9 cellular contexts compared by ENCODE assay signal in genomic region chr10:42753507-42754154, GRCh38. TPM values are rescaled to one million over a fixed set of nuclear protein-coding genes. Genes with fewer than 3 reads are reported as not detected.
DNase-seq lines count a peak whose midpoint lies in the region; ATAC-seq and TF ChIP-seq lines count a peak whose summit lies in the region.
"Had no signal": no experiment of that assay in that cellular context is flagged by ENCODE, and none has a peak within 500 bp of the region (broad histone marks: within the 10 kb centered on the region; RNA-seq: fewer than 3 reads in every experiment).

No MANE protein-coding gene starts in this region.

- H3K27me3 ChIP-seq in ascending aorta = no peaks in the 10 kb centered on the region

- peak overlapping the region; percentile 61 to 81 for H3K4me3 ChIP-seq in ascending aorta

- no peaks in the 10 kb centered on the region for H3K36me3 Mint-ChIP-seq in immature natural killer cell

- peaks cover 8 to 41% (median 12%) of the 10 kb centered on the region in 3 donors for H3K27me3 Mint-ChIP-seq in immature natural killer cell (ENCODE audit: low read depth in 3 of 3)
- H3K27me3 Mint-ChIP-seq in stimulated activated naive CD8-positive, alpha-beta T cell treated with anti-CD3 and anti-CD28 coated beads, Interleukin-15, amount 100 ng/mL, for 72 hours = peaks cover 95% of the 10 kb centered on the region

- no peaks in the 10 kb centered on the region for H3K9me3 Mint-ChIP-seq in immature natural killer cell
- no peaks in the 10 kb centered on the region for H3K9me3 Mint-ChIP-seq in stimulated activated naive CD8-positive, alpha-beta T cell treated with anti-CD3 and anti-CD28 coated beads, Interleukin-15, amount 100 ng/mL, for 72 hours

- TF ChIP-seq CTCF in ascending aorta (IDR thresholded peaks at IDR 0.05) = no peak

- H3K4me1 ChIP-seq in ascending aorta = peaks cover 0 to 11% of the 10 kb centered on the region in 2 donors

- no peak overlapping the region for H3K27ac Mint-ChIP-seq in immature natural killer cell
- no peak overlapping the region for H3K27ac Mint-ChIP-seq in stimulated activated naive CD8-positive, alpha-beta T cell treated with anti-CD3 and anti-CD28 coated beads, Interleukin-15, amount 100 ng/mL, for 72 hours

- DNase-seq in stimulated activated CD4-positive, alpha-beta T cell treated with anti-CD3 and anti-CD28 coated beads, Interleukin-12 subunit alpha, Interleukin-12 subunit beta, amount 100 ng/mL, for 4 hours = peak; percentile 2
- no peak for DNase-seq in stimulated activated CD4-positive, alpha-beta T cell treated with anti-CD3 and anti-CD28 coated beads, Interleukin-2, amount 100 ng/mL, for 48 hours
- DNase-seq in ascending aorta (ENCODE audit: low spot score in 2 of 2) (no peak), immature natural killer cell (no peak), pons (ENCODE audit: low spot score) (no peak)
- peak in 1 of 2 donors; percentile 23 for DNase-seq in stimulated activated naive CD8-positive, alpha-beta T cell treated with anti-CD3 and anti-CD28 coated beads, Interleukin-15, amount 100 ng/mL, for 72 hours
- no peak for DNase-seq in stimulated activated naive CD4-positive, alpha-beta T cell treated with Interleukin-2 at 50 U/mL for 16 hours (lab: John Stamatoyannopoulos, UW)

- intact Hi-C loops in ascending aorta (cut with DNase I) = loop anchor here (1.0 to 10.0 kb wide), 4 partner anchors 29 to 352 kb away; partner anchors contain the start of genes BMS1 and ZNF33B

- H3K4me3 Mint-ChIP-seq in immature natural killer cell = peak overlapping the region; percentile 74 to 85 (median 81)
- H3K4me3 Mint-ChIP-seq in stimulated activated naive CD8-positive, alpha-beta T cell treated with anti-CD3 and anti-CD28 coated beads, Interleukin-15, amount 100 ng/mL, for 72 hours = peak overlapping the region; percentile 81 to 93

- H3K36me3 ChIP-seq in ascending aorta = no peaks in the 10 kb centered on the region

- H3K27ac ChIP-seq in ascending aorta = peak overlapping the region in 1 of 2 donors; percentile 59
- H3K27ac ChIP-seq: epithelial cell of prostate had no signal

- peaks cover 5 to 16% of the 10 kb centered on the region in 2 donors for H3K4me1 Mint-ChIP-seq in immature natural killer cell
- peaks cover 22% of the 10 kb centered on the region for H3K4me1 Mint-ChIP-seq in stimulated activated naive CD8-positive, alpha-beta T cell treated with anti-CD3 and anti-CD28 coated beads, Interleukin-15, amount 100 ng/mL, for 72 hours

- no peaks in the 10 kb centered on the region for H3K9me3 ChIP-seq in ascending aorta

- ATAC-seq in stimulated activated naive CD8-positive, alpha-beta T cell treated with anti-CD3 and anti-CD28 coated beads, Interleukin-15, amount 100 ng/mL, for 72 hours = peak; percentile 38
- ATAC-seq in HG03139 (IDR thresholded peaks at IDR 0.05; ENCODE audit: unreplicated experiment) = no peak

RNA-seq across cellular contexts. Expression of gene BMS1, which starts 29.0 kb away (rescaled TPM):
- 6.2 TPM for total RNA-seq in ascending aorta
- 10 to 100 TPM in 1 of 3 donors, 1 to 10 TPM in 2; 4.7 to 11.7 (median 6.3) TPM for polyA plus RNA-seq in immature natural killer cell
